ENCODE assay signal across 17 cellular contexts in the genomic region with DNA sequence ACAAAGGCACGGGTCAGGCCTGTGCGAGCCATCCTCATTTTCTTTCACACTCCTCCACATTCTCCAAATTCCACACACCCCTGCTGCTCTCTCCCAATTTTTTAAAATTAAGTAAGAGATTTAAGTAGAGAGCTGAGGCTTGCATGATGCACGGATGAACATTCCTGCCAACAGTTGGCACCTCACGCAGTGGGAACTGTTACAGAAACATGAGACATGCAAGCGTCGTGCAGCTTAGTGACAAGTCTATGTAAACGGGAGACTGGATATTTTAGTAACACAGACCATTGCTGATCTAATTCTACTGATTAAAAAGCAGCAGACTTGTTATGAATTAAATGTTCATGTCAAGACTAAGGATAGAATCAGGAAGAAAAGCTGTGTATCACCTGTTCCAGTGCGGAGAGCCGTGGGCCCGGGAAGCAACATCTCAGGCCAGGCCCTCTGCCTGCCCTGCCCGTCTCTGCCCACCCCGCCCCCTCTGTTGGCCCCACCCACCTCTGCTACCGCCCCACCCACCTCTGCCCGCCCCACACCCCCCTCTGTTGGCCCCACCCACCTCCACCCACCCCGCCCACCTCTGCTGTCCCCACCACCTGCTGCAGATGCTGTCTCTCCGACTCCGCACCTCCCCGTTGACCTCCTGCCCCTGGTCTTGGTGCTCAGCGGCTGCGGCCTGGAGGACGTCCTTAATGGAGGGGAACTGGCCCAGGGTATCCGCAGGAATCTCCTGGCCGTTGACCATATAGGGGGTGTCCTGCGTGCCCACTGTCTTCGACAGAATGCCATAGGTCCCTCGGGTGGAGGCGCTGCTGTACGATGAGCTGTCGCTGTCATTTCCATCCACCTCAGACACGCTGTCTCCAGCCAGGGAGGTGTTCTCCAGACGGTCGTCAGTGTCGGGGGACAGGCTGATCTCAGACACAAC. TPM values are rescaled to one million over a fixed set of nuclear protein-coding genes. Genes with fewer than 3 reads are reported as not detected.
DNase-seq lines count a peak whose midpoint lies in the region; ATAC-seq, FAIRE-seq and TF ChIP-seq lines count a peak whose summit lies in the region.
"Had no signal": no experiment of that assay in that cellular context is flagged by ENCODE, and none has a peak within 500 bp of the region (broad histone marks: within the 10 kb centered on the region; RNA-seq: fewer than 3 reads in every experiment).

No MANE protein-coding gene starts in this region.

- no peak for TF ChIP-seq EP300 in A549 (IDR thresholded peaks at IDR 0.05)

- 88% methylated on average over 26 of the region's 33 CpGs for WGBS in A549 (ENCODE audit: missing lambda C conversion rate)

- no peak for TF ChIP-seq POLR2A in A549 (IDR thresholded peaks at IDR 0.05; ENCODE audit: low read length)
- TF ChIP-seq POLR2A in uterus (IDR thresholded peaks at IDR 0.05) = no peak

- H3K9me3 ChIP-seq in A549 (no peaks in the 10 kb centered on the region), OCI-LY7 (ENCODE audit: low read length) (no peaks in the 10 kb centered on the region), uterus (no peaks in the 10 kb centered on the region)
- H3K9me3 ChIP-seq: heart right ventricle, mucosa of descending colon, right lobe of liver had no signal

- no peak for DNase-seq in A549 (ENCODE audit: low read depth in 1 of 2, low spot score in 1 of 2)
- peak; percentile 19 for DNase-seq in COLO829 (ENCODE audit: low spot score)
- peak; percentile 12 for DNase-seq in OCI-LY7 (ENCODE audit: low spot score)
- peak; percentile 85 for DNase-seq in iPS-NIHi11 (ENCODE audit: low spot score)
- DNase-seq in NCI-H2196 (lab: John Stamatoyannopoulos, UW; ENCODE audit: unreplicated experiment) = no peak
- no peak for DNase-seq in uterus
- DNase-seq in foreskin melanocyte = no peak
- DNase-seq: brain microvascular endothelial cell, heart right ventricle, mucosa of descending colon, NCI-H146, NCI-H446, right lobe of liver, SHP77 treated with DMSO at 0.1 percent for 48 hours had no signal

- no peaks in the 10 kb centered on the region for H4K20me1 ChIP-seq in OCI-LY7 (ENCODE audit: insufficient read depth, low read length)

- no peak overlapping the region for H3K4me2 ChIP-seq in A549
- no peak overlapping the region for H3K4me2 ChIP-seq in OCI-LY7 (ENCODE audit: low read length)
- H3K4me2 ChIP-seq: BLaER1 had no signal

- no peak for TF ChIP-seq RAD21 in A549 (conservative IDR thresholded peaks at IDR 0.05 in 1 of 2, IDR thresholded peaks at IDR 0.05 in 1 of 2)

- no peak overlapping the region for H3K27ac ChIP-seq in A549
- H3K27ac ChIP-seq in OCI-LY7 (ENCODE audit: low read depth, low read length, poor library complexity, severe bottlenecking) = no peak overlapping the region
- no peak overlapping the region for H3K27ac ChIP-seq in uterus
- H3K27ac ChIP-seq: BLaER1, brain microvascular endothelial cell, heart right ventricle, right lobe of liver had no signal

- no peak overlapping the region for H3K4me3 ChIP-seq in A549
- no peak overlapping the region for H3K4me3 ChIP-seq in OCI-LY7 (ENCODE audit: low read depth, low read length, poor library complexity, severe bottlenecking)
- H3K4me3 ChIP-seq in uterus = no peak overlapping the region
- H3K4me3 ChIP-seq: BLaER1, dorsolateral prefrontal cortex, heart right ventricle, mucosa of descending colon, right lobe of liver had no signal

- H3K4me1 ChIP-seq in A549 (no peaks in the 10 kb centered on the region), OCI-LY7 (ENCODE audit: insufficient read depth, low read length, poor library complexity, severe bottlenecking) (no peaks in the 10 kb centered on the region), uterus (no peaks in the 10 kb centered on the region)
- H3K4me1 ChIP-seq: BLaER1, right lobe of liver had no signal

- no peak for FAIRE-seq in A549 (lab: Jason Lieb, UNC)

- POLR2A ChIA-PET in A549 (lab: Yijun Ruan, JAX) (no interaction called here), OCI-LY7 (lab: Charles Lee) (no interaction called here)

- no peaks in the 10 kb centered on the region for H3K27me3 ChIP-seq in uterus
- H3K27me3 ChIP-seq: BLaER1, brain microvascular endothelial cell, dorsolateral prefrontal cortex, heart right ventricle, right lobe of liver had no signal

- TF ChIP-seq CTCF in A549 (IDR thresholded peaks at IDR 0.05) (no peak), OCI-LY7 (conservative IDR thresholded peaks at IDR 0.05; ENCODE audit: low read length) (no peak), uterus (IDR thresholded peaks at IDR 0.05) (no peak)

- CTCF ChIA-PET in A549 (lab: Yijun Ruan, JAX) (interaction anchor here (0.6 to 3.9 kb wide), 4 partner anchors 7 to 241 kb away, joined by 3 to 10 read pairs (median 4); no protein-coding TSS in a partner anchor), OCI-LY7 (lab: Charles Lee; ENCODE audit: unreplicated experiment) (no interaction called here)

- H3K79me2 ChIP-seq in OCI-LY7 (ENCODE audit: insufficient read depth, low read depth, low read length) = peaks cover 11% of the 10 kb centered on the region; the same call in 1 of the 2 replicates

- H3K9me2 ChIP-seq in OCI-LY7 (ENCODE audit: insufficient read depth, low read length) = no peaks in the 10 kb centered on the region

- TSS peak; percentile 91 for BruUV-seq in OCI-LY7 (replicated peaks; lab: Mats Ljungman, UMichigan)

- intact Hi-C loops in OCI-LY7 (cut with micrococcal nuclease; ENCODE audit: unreplicated experiment) = no loop called here
- intact Hi-C loops in uterus (cut with DNase I; ENCODE audit: low total_unique reads) = no loop called here

- ATAC-seq in A549 (peak; percentile 9 to 27; a peak in 2 of 6 replicates), HG02852 (IDR thresholded peaks at IDR 0.05; ENCODE audit: unreplicated experiment) (no peak)
- ATAC-seq: heart right ventricle, mucosa of descending colon had no signal

- peaks cover 76% of the 10 kb centered on the region for H3K36me3 ChIP-seq in OCI-LY7 (ENCODE audit: insufficient read depth, low read length)
- no peaks in the 10 kb centered on the region for H3K36me3 ChIP-seq in uterus

- no peak overlapping the region for H2AFZ ChIP-seq in OCI-LY7 (ENCODE audit: low read length)

TF ChIP-seq in A549, 52 proteins besides CTCF, POLR2A, EP300 and RAD21 (continues in another document):
- no peak for TF ChIP-seq RARB (CRISPR knock-in tag; IDR thresholded peaks at IDR 0.05)
- TF ChIP-seq ZSCAN20 (CRISPR knock-in tag; IDR thresholded peaks at IDR 0.05) = no peak
- TF ChIP-seq ZC3H11A (IDR thresholded peaks at IDR 0.05) = no peak
- no peak for TF ChIP-seq TFCP2L1 (CRISPR knock-in tag; IDR thresholded peaks at IDR 0.05)
- TF ChIP-seq POLR2AphosphoS2 (conservative IDR thresholded peaks at IDR 0.05; ENCODE audit: low read length) = no peak
- TF ChIP-seq MYC (IDR thresholded peaks at IDR 0.05; ENCODE audit: borderline replicate concordance, low read length) = no peak
- no peak for TF ChIP-seq JUN (IDR thresholded peaks at IDR 0.05)
- no peak for TF ChIP-seq CEBPB (IDR thresholded peaks at IDR 0.05)
- TF ChIP-seq MAFK (IDR thresholded peaks at IDR 0.05; ENCODE audit: partially characterized antibody) = no peak
- TF ChIP-seq SMC3 (IDR thresholded peaks at IDR 0.05) = no peak
- TF ChIP-seq, protein P1, sequence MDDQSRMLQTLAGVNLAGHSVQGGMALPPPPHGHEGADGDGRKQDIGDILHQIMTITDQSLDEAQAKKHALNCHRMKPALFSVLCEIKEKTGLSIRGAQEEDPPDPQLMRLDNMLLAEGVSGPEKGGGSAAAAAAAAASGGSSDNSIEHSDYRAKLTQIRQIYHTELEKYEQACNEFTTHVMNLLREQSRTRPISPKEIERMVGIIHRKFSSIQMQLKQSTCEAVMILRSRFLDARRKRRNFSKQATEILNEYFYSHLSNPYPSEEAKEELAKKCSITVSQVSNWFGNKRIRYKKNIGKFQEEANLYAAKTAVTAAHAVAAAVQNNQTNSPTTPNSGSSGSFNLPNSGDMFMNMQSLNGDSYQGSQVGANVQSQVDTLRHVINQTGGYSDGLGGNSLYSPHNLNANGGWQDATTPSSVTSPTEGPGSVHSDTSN (IDR thresholded peaks at IDR 0.05) = no peak
- TF ChIP-seq JUNB (IDR thresholded peaks at IDR 0.05) = no peak
- no peak for TF ChIP-seq CHD2 (IDR thresholded peaks at IDR 0.05; ENCODE audit: low read length, partially characterized antibody)
- no peak for TF ChIP-seq TP53 (CRISPR knock-in tag; IDR thresholded peaks at IDR 0.05)
- no peak for TF ChIP-seq HEYL (CRISPR knock-in tag; IDR thresholded peaks at IDR 0.05)
- no peak for TF ChIP-seq ZFP36 (IDR thresholded peaks at IDR 0.05; ENCODE audit: borderline replicate concordance, partially characterized antibody)
- TF ChIP-seq, protein P2, sequence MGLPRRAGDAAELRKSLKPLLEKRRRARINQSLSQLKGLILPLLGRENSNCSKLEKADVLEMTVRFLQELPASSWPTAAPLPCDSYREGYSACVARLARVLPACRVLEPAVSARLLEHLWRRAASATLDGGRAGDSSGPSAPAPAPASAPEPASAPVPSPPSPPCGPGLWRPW (IDR thresholded peaks at IDR 0.05) = no peak
- TF ChIP-seq FOXS1 (CRISPR knock-in tag; IDR thresholded peaks at IDR 0.05) = no peak
- TF ChIP-seq, protein P3, sequence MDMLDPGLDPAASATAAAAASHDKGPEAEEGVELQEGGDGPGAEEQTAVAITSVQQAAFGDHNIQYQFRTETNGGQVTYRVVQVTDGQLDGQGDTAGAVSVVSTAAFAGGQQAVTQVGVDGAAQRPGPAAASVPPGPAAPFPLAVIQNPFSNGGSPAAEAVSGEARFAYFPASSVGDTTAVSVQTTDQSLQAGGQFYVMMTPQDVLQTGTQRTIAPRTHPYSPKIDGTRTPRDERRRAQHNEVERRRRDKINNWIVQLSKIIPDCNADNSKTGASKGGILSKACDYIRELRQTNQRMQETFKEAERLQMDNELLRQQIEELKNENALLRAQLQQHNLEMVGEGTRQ (IDR thresholded peaks at IDR 0.05) = no peak

RNA-seq across cellular contexts. Expression of a gene that starts 21.1 kb away (rescaled TPM):
- polyA plus RNA-seq in A549 (2011; rRNA removed) = 25.5 and 32.0 TPM in 2 replicates
- polyA plus RNA-seq in A549 (2012; cell fraction: cytosol; rRNA removed) = 22.2 and 26.9 TPM in 2 replicates
- 47.3 and 49.3 TPM in 2 replicates for polyA plus RNA-seq in A549 (2012; cell fraction: nucleus; rRNA removed)
- 22.1 to 23.7 TPM (median 23.0 TPM) in 3 replicates for polyA plus RNA-seq in A549 (2017; fragmentation: RNase III; extraction: RNeasy Plus Mini Kit Qiagen cat#74134 plus additional on column Dnase treatment)
- polyA minus RNA-seq in A549 (2011; rRNA and poly(A)+ RNA removed) = 54.2 and 55.9 TPM in 2 replicates
- 51.2 and 53.8 TPM in 2 replicates for total RNA-seq in OCI-LY7 (2014; rRNA removed; shearing (Covaris generic))
- total RNA-seq in OCI-LY7 (2022) = 72.8 and 77.9 TPM in 2 replicates
- total RNA-seq in uterus = 100 to 1,000 TPM in 2 of 4 donors, 10 to 100 TPM in 2; 46.2 to 138 (median 90.1) TPM

RNA-seq across cellular contexts. Expression of a gene that starts 45.9 kb away (rescaled TPM):
- polyA plus RNA-seq in A549 (2011; rRNA removed) (103 and 132 TPM in 2 replicates), A549 (2017; fragmentation: RNase III; extraction: RNeasy Plus Mini Kit Qiagen cat#74134 plus additional on column Dnase treatment) (70.7 to 73.2 TPM (median 72.4 TPM) in 3 replicates)
- polyA plus RNA-seq in A549 (2012; cell fraction: cytosol; rRNA removed) = 81.7 and 90.0 TPM in 2 replicates
- polyA plus RNA-seq in A549 (2012; cell fraction: nucleus; rRNA removed) = 233 and 311 TPM in 2 replicates
- 348 and 431 TPM in 2 replicates for polyA minus RNA-seq in A549 (2011; rRNA and poly(A)+ RNA removed)
- 88.0 and 95.4 TPM in 2 replicates for total RNA-seq in OCI-LY7 (2014; rRNA removed; shearing (Covaris generic))
- total RNA-seq in OCI-LY7 (2022) (113 and 121 TPM in 2 replicates), uterus (10 to 100 TPM; 21.2 to 87.4 (median 69.6) TPM)

Comparison
In these comparisons a context has a peak if more than half of its experiments do, and no peak if none do; other contexts are left out.
1. DNase-seq: peak in COLO829 (single experiment), OCI-LY7 (single experiment) and iPS-NIHi11 (single experiment); none in A549 (0 of 2), NCI-H2196 (single experiment), uterus (0 of 2) and foreskin melanocyte (single experiment).